In genomic region chr1:15748690-15749398, GRCh38 we compare ENCODE assay signal across 17 cellular contexts. TPM values are rescaled to one million over a fixed set of nuclear protein-coding genes. Genes with fewer than 3 reads are reported as not detected.
"Had no signal": no experiment of that assay in that cellular context is flagged by ENCODE, and none has a peak within 500 bp of the region (broad histone marks: within the 10 kb centered on the region; RNA-seq: fewer than 3 reads in every experiment).

No MANE protein-coding gene starts in this region.

- H3K9me3 ChIP-seq: colonic mucosa, gastrocnemius medialis, heart right ventricle, tibial nerve had no signal

- H3K4me2 ChIP-seq: neural progenitor cell had no signal

- H3K4me3 Mint-ChIP-seq: activated naive CD8-positive, alpha-beta T cell treated with anti-CD3 and anti-CD28 coated beads, Interleukin-2, amount 50 U/mL, for 24 hours; neural progenitor cell had no signal

- H3K27ac ChIP-seq: colonic mucosa, epithelial cell of prostate, gastrocnemius medialis, neural progenitor cell, WERI-Rb-1 had no signal

- FAIRE-seq: small intestine had no signal

- H3K27me3 ChIP-seq: colonic mucosa, gastrocnemius medialis, heart right ventricle, neural progenitor cell, tibial nerve had no signal

- H3K9me3 Mint-ChIP-seq: activated naive CD8-positive, alpha-beta T cell treated with anti-CD3 and anti-CD28 coated beads, Interleukin-2, amount 50 U/mL, for 24 hours; neural progenitor cell had no signal

- H3K9ac ChIP-seq: neural progenitor cell had no signal

- H2AFZ ChIP-seq: neural progenitor cell had no signal

- H3K36me3 ChIP-seq: colonic mucosa, gastrocnemius medialis, heart right ventricle, neural progenitor cell, tibial nerve, WERI-Rb-1 had no signal

- H3K36me3 Mint-ChIP-seq: neural progenitor cell had no signal

- H3K4me3 ChIP-seq: colonic mucosa, gastrocnemius medialis, heart right ventricle, neural progenitor cell, tibial nerve had no signal

- H3K4me1 ChIP-seq: colonic mucosa, gastrocnemius medialis, neural progenitor cell had no signal

- H3K4me1 Mint-ChIP-seq: activated naive CD8-positive, alpha-beta T cell treated with anti-CD3 and anti-CD28 coated beads, Interleukin-2, amount 50 U/mL, for 24 hours had no signal

- DNase-seq: activated CD4-positive, alpha-beta T cell treated with anti-CD3 and anti-CD28 coated beads for 48 hours; activated naive CD4-positive, alpha-beta T cell treated with Interleukin-2 at 50 U/mL for 16 hours; activated naive CD8-positive, alpha-beta T cell treated with anti-CD3 and anti-CD28 coated beads, Interleukin-2, amount 50 U/mL, for 24 hours; colonic mucosa; effector CD8-positive, alpha-beta T cell; gastrocnemius medialis; heart right ventricle; islet precursor cell; retina; T1000; WERI-Rb-1 had no signal

- H3K27ac Mint-ChIP-seq: activated naive CD8-positive, alpha-beta T cell treated with anti-CD3 and anti-CD28 coated beads, Interleukin-2, amount 50 U/mL, for 24 hours; neural progenitor cell had no signal

RNA-seq across cellular contexts. Expression of gene TMEM82, which starts 6.5 kb away (rescaled TPM):
- total RNA-seq: cardiac septum, heart right ventricle, myocyte, tibial nerve had no signal
- polyA plus RNA-seq: heart right ventricle had no signal
